In genomic region chr1:34859442-34860200, GRCh38 we compare ENCODE assay signal across 8 cellular contexts. TPM values are rescaled to one million over a fixed set of nuclear protein-coding genes. Genes with fewer than 3 reads are reported as not detected.
DNase-seq lines count a peak whose midpoint lies in the region; ATAC-seq and TF ChIP-seq lines count a peak whose summit lies in the region.

Gene SMIM12, minus strand, starts transcription at chr1:34859749. Its CDS starts 3,772 bp downstream, at chr1:34855977.

- ATAC-seq in HG02759 (IDR thresholded peaks at IDR 0.05; ENCODE audit: unreplicated experiment): peak; percentile 97

- H3K36me3 ChIP-seq in adipocyte (ENCODE audit: control insufficient read depth, insufficient read depth, low read length, severe bottlenecking) (peaks cover 13% of the 10 kb centered on the region), cardiac muscle cell (peaks cover 3% of the 10 kb centered on the region), trophoblast cell (ENCODE audit: control insufficient read depth in 1 of 2, insufficient read depth in 2 of 2, low read length in 2 of 2) (peaks cover 10 to 12% of the 10 kb centered on the region in 2 experiments), transverse colon (peaks cover 0 to 12% (median 5%) of the 10 kb centered on the region in 4 donors)

- H3K4ac ChIP-seq in trophoblast cell (ENCODE audit: low read depth, low read length): peak within 1 kb of the TSS; percentile 44

- H3K79me2 ChIP-seq in trophoblast cell (ENCODE audit: control insufficient read depth, insufficient read depth, low read length, poor library complexity): peaks cover 11% of the 10 kb centered on the region

- H3K4me1 ChIP-seq in adipocyte (ENCODE audit: control insufficient read depth, insufficient read depth, low read length) (peaks cover 18% of the 10 kb centered on the region), cardiac muscle cell (ENCODE audit: low read depth) (peaks cover 6% of the 10 kb centered on the region), trophoblast cell (ENCODE audit: control insufficient read depth in 1 of 2, insufficient read depth in 2 of 2, low read length in 2 of 2) (peaks cover 3 to 5% of the 10 kb centered on the region in 2 experiments), transverse colon (peaks cover 11 to 38% (median 21%) of the 10 kb centered on the region in 4 donors)

- H2BK120ac ChIP-seq in trophoblast cell (ENCODE audit: insufficient read depth, low read length, poor library complexity): peak within 1 kb of the TSS; percentile 40

- peak; percentile 82 for TF ChIP-seq CTCF in GM12872 (IDR thresholded peaks at IDR 0.05; ENCODE audit: insufficient read depth, low read depth, low read length)
- peak; percentile 84 for TF ChIP-seq CTCF in cardiac muscle cell (IDR thresholded peaks at IDR 0.05; ENCODE audit: low read depth, low read length)
- peak; percentile 77 to 91 (median 80) for TF ChIP-seq CTCF in transverse colon (IDR thresholded peaks at IDR 0.05)

- intact Hi-C loops in transverse colon (cut with DNase I; ENCODE audit: low total_unique reads): no loop called here

- H3K9ac ChIP-seq in adipocyte (ENCODE audit: low read length): peak within 1 kb of the TSS; percentile 99
- peak within 1 kb of the TSS; percentile 98 for H3K9ac ChIP-seq in trophoblast cell (ENCODE audit: low read length)

- H4K8ac ChIP-seq in trophoblast cell (ENCODE audit: low read depth, low read length): peak within 1 kb of the TSS; percentile 73

- peak within 1 kb of the TSS; percentile 97 for H3K4me3 ChIP-seq in adipocyte (ENCODE audit: low read length)
- peak within 1 kb of the TSS; percentile 62 for H3K4me3 ChIP-seq in cardiac muscle cell
- peak within 1 kb of the TSS; percentile 90 for H3K4me3 ChIP-seq in trophoblast cell (ENCODE audit: low read depth, low read length)
- peak within 1 kb of the TSS; percentile 68 to 97 (median 79) for H3K4me3 ChIP-seq in transverse colon

- peaks cover 4% of the 10 kb centered on the region for H3K79me1 ChIP-seq in trophoblast cell (ENCODE audit: low read length)

- H2BK5ac ChIP-seq in trophoblast cell (ENCODE audit: low read depth, low read length, poor library complexity): no peak within 1 kb of the TSS

- peak within 1 kb of the TSS; percentile 84 for H2AFZ ChIP-seq in trophoblast cell (ENCODE audit: insufficient read depth, low read length, poor library complexity)

- H3K27me3 ChIP-seq in adipocyte (replicated peaks; ENCODE audit: control insufficient read depth, insufficient read depth, low read length) (peaks cover 9% of the 10 kb centered on the region), cardiac muscle cell (peaks cover 33% of the 10 kb centered on the region), trophoblast cell (ENCODE audit: insufficient read depth, low read length) (no peaks in the 10 kb centered on the region), transverse colon (no peaks in the 10 kb centered on the region)

- H3K9me3 ChIP-seq in adipocyte (ENCODE audit: control insufficient read depth, low read length) (no peaks in the 10 kb centered on the region), cardiac muscle cell (ENCODE audit: low read depth) (no peaks in the 10 kb centered on the region), trophoblast cell (ENCODE audit: insufficient read depth, low read depth, low read length) (peaks cover 1% of the 10 kb centered on the region), transverse colon (no peaks in the 10 kb centered on the region)

- no CpG with 5 or more reads among the region's 47 CpGs for WGBS in trophoblast cell (ENCODE audit: extremely low coverage, insufficient coverage, insufficient read length)
- 0 to 1% methylated on average over 3 to 38 of the region's 47 CpGs for WGBS in transverse colon (ENCODE audit: low coverage in 1 of 2), 2 donors

- peak within 1 kb of the TSS; percentile 48 for H3K14ac ChIP-seq in trophoblast cell (ENCODE audit: low read length)

- no peak within 1 kb of the TSS for H2BK12ac ChIP-seq in trophoblast cell (ENCODE audit: low read length)

- H3K23ac ChIP-seq in trophoblast cell (ENCODE audit: low read length): no peak within 1 kb of the TSS

- in situ Hi-C loops in transverse colon (cut with MboI; ENCODE audit: low pct_ligation_motif_present in 1 of 4, low pct_unique_long_range_greater_than_20kb in 1 of 4, low sequenced_read_pairs in 3 of 4): no loop called here

- peak; percentile 96 for TF ChIP-seq POLR2A in transverse colon (IDR thresholded peaks at IDR 0.05)

- peak; percentile 87 to 94 (median 88) for DNase-seq in NCI-H1417 (lab: John Stamatoyannopoulos, UW)
- peak; percentile 73 for DNase-seq in T follicular helper cell (ENCODE audit: low read depth)
- DNase-seq in adipocyte (ENCODE audit: low read depth): peak; percentile 98
- peak; percentile 95 for DNase-seq in cardiac muscle cell (ENCODE audit: low read depth in 1 of 2, low spot score in 1 of 2)
- DNase-seq in trophoblast cell: peak; percentile 89 to 97
- DNase-seq in transverse colon: peak; percentile 97

- peak within 1 kb of the TSS; percentile 80 for H3K18ac ChIP-seq in trophoblast cell (ENCODE audit: low read length)

- H4K91ac ChIP-seq in trophoblast cell (ENCODE audit: low read depth, low read length): peak within 1 kb of the TSS; percentile 65

- H3K4me2 ChIP-seq in trophoblast cell (ENCODE audit: low read length): peak within 1 kb of the TSS; percentile 82

- H4K12ac ChIP-seq in trophoblast cell (ENCODE audit: low read depth, low read length): peak within 1 kb of the TSS; percentile 59

- TF ChIP-seq EP300 in transverse colon (IDR thresholded peaks at IDR 0.05; ENCODE audit: low read depth): no peak

- peak within 1 kb of the TSS; percentile 75 for H2AK5ac ChIP-seq in trophoblast cell (ENCODE audit: low read length)

- H3K27ac ChIP-seq in cardiac muscle cell: peak within 1 kb of the TSS; percentile 41
- no peak within 1 kb of the TSS for H3K27ac ChIP-seq in trophoblast cell (ENCODE audit: low read depth, low read length)
- H3K27ac ChIP-seq in transverse colon: peak within 1 kb of the TSS; percentile 87 to 95 (median 90)

RNA-seq across cellular contexts. Expression of gene SMIM12, which starts in this region (rescaled TPM):
- 15.4 and 18.1 TPM in 2 replicates for total RNA-seq in cardiac muscle cell
- 57.2 and 61.2 TPM in 2 replicates for polyA plus RNA-seq in cardiac muscle cell
- 20.0 and 20.3 TPM in 2 replicates for polyA plus RNA-seq in trophoblast cell (2013)
- total RNA-seq in transverse colon: 10 to 100 TPM; 14.2 to 42.2 (median 31.5) TPM
